Comparison of ENCODE assay signal across 8 cellular contexts in genomic region chr6:45709834-45710233, GRCh38.
A peak's percentile ranks its signal among the peaks of the same experiment; 100 is the strongest.
DNase-seq lines count a peak whose midpoint lies in the region; ATAC-seq, FAIRE-seq and TF ChIP-seq lines count a peak whose summit lies in the region.

No MANE protein-coding gene starts in this region.

- no peaks in the 10 kb centered on the region for H3K27me3 ChIP-seq in small intestine (ENCODE audit: control insufficient read depth in 2 of 2, insufficient read depth in 2 of 2, low read length in 2 of 2)

- H3K4me3 Mint-ChIP-seq in activated T-helper 17 cell treated with anti-CD3 and anti-CD28 coated beads, Interleukin-2, amount 50 U/mL, for 72 hours = peak overlapping the region; percentile 72
- no peak overlapping the region for H3K4me3 Mint-ChIP-seq in HFFc6

- DNase-seq in foreskin melanocyte = no peak
- DNase-seq in NCI-H82 (lab: John Stamatoyannopoulos, UW) = no peak
- DNase-seq in small intestine = no peak
- DNase-seq in HFFc6 = no peak

- H3K27ac ChIP-seq in small intestine (ENCODE audit: low read depth in 1 of 2, low read length in 1 of 2) = no peak overlapping the region

- peak; percentile 71 for ATAC-seq in GM18502 (IDR thresholded peaks at IDR 0.05; ENCODE audit: poor library complexity, unreplicated experiment)
- ATAC-seq in GM21360 (IDR thresholded peaks at IDR 0.05; ENCODE audit: unreplicated experiment) = peak; percentile 58
- peak; percentile 65 for ATAC-seq in HG03196 (IDR thresholded peaks at IDR 0.05; ENCODE audit: unreplicated experiment)
- ATAC-seq in activated T-helper 17 cell treated with anti-CD3 and anti-CD28 coated beads, Interleukin-2, amount 50 U/mL, for 72 hours (replicated peaks) = peak; percentile 71

- TF ChIP-seq CTCF in HFFc6 (IDR thresholded peaks at IDR 0.05) = no peak

- no peak overlapping the region for H3K4me3 ChIP-seq in small intestine (ENCODE audit: low read depth in 1 of 2, low read length in 2 of 2)

- H3K4me1 Mint-ChIP-seq in activated T-helper 17 cell treated with anti-CD3 and anti-CD28 coated beads, Interleukin-2, amount 50 U/mL, for 72 hours = peaks cover 30% of the 10 kb centered on the region
- peaks cover 37% of the 10 kb centered on the region for H3K4me1 Mint-ChIP-seq in HFFc6 (ENCODE audit: low read depth)

- H3K27me3 Mint-ChIP-seq in activated T-helper 17 cell treated with anti-CD3 and anti-CD28 coated beads, Interleukin-2, amount 50 U/mL, for 72 hours = no peaks in the 10 kb centered on the region
- no peaks in the 10 kb centered on the region for H3K27me3 Mint-ChIP-seq in HFFc6 (ENCODE audit: insufficient read depth)

- H3K36me3 ChIP-seq in small intestine (ENCODE audit: control insufficient read depth in 2 of 2, insufficient read depth in 2 of 2, low read length in 2 of 2) = no peaks in the 10 kb centered on the region

- H3K9me3 Mint-ChIP-seq in activated T-helper 17 cell treated with anti-CD3 and anti-CD28 coated beads, Interleukin-2, amount 50 U/mL, for 72 hours = peaks cover 3% of the 10 kb centered on the region
- no peaks in the 10 kb centered on the region for H3K9me3 Mint-ChIP-seq in HFFc6

- no peak overlapping the region for H3K27ac Mint-ChIP-seq in activated T-helper 17 cell treated with anti-CD3 and anti-CD28 coated beads, Interleukin-2, amount 50 U/mL, for 72 hours
- no peak overlapping the region for H3K27ac Mint-ChIP-seq in HFFc6

- no peaks in the 10 kb centered on the region for H3K9me3 ChIP-seq in small intestine (ENCODE audit: control insufficient read depth, low read depth)

- no peaks in the 10 kb centered on the region for H3K36me3 Mint-ChIP-seq in activated T-helper 17 cell treated with anti-CD3 and anti-CD28 coated beads, Interleukin-2, amount 50 U/mL, for 72 hours (ENCODE audit: low read depth)
- H3K36me3 Mint-ChIP-seq in HFFc6 (ENCODE audit: low read depth) = no peaks in the 10 kb centered on the region

- WGBS in small intestine, 3 donors = 52 to 69% (median 57%) methylated on average over 7 of the region's 7 CpGs

- no peak for FAIRE-seq in small intestine (lab: Jason Lieb, UNC)

- no peaks in the 10 kb centered on the region for H3K4me1 ChIP-seq in small intestine (ENCODE audit: control insufficient read depth in 2 of 2, insufficient read depth in 1 of 2, low read depth in 1 of 2, low read length in 1 of 2)
